ENCODE assay signal across 18 cellular contexts in genomic region chr6:39684790-39685485, GRCh38. TPM values are rescaled to one million over a fixed set of nuclear protein-coding genes. Genes with fewer than 3 reads are reported as not detected.
DNase-seq lines count a peak whose midpoint lies in the region; ATAC-seq, FAIRE-seq and TF ChIP-seq lines count a peak whose summit lies in the region.
"Had no signal": no experiment of that assay in that cellular context is flagged by ENCODE, and none has a peak within 500 bp of the region (broad histone marks: within the 10 kb centered on the region; RNA-seq: fewer than 3 reads in every experiment).

No MANE protein-coding gene starts in this region.

- H3K36me3 ChIP-seq in HEK293 (ENCODE audit: control insufficient read depth in 2 of 2, insufficient read depth in 1 of 2, low read length in 2 of 2) (no peaks in the 10 kb centered on the region), bronchial epithelial cell (ENCODE audit: control insufficient read depth, insufficient read depth, low read length) (no peaks in the 10 kb centered on the region), left lung (no peaks in the 10 kb centered on the region)
- H3K36me3 ChIP-seq: tibial nerve had no signal

- no peaks in the 10 kb centered on the region for H3K9me3 Mint-ChIP-seq in activated CD4-positive, alpha-beta T cell treated with anti-CD3 and anti-CD28 coated beads, Interleukin-2, amount 10 ng/mL, durations not matched to agents 7 days and 5 days
- H3K9me3 Mint-ChIP-seq in activated CD4-positive, alpha-beta T cell treated with anti-CD3 and anti-CD28 coated beads, Interleukin-2, amount 10 ng/mL, durations not matched to agents 24 days and 14 days: no peaks in the 10 kb centered on the region
- H3K9me3 Mint-ChIP-seq: dendritic cell treated with granulocyte-macrophage colony-stimulating factor and Interleukin-4, amounts not matched to agents 40 ng/mL and 50 ng/mL, for 4 days had no signal

- no peak overlapping the region for H3K27ac Mint-ChIP-seq in activated CD4-positive, alpha-beta T cell treated with anti-CD3 and anti-CD28 coated beads, Interleukin-2, amount 10 ng/mL, durations not matched to agents 7 days and 5 days
- no peak overlapping the region for H3K27ac Mint-ChIP-seq in activated CD4-positive, alpha-beta T cell treated with anti-CD3 and anti-CD28 coated beads, Interleukin-2, amount 10 ng/mL, durations not matched to agents 24 days and 14 days
- H3K27ac Mint-ChIP-seq: dendritic cell treated with granulocyte-macrophage colony-stimulating factor and Interleukin-4, amounts not matched to agents 40 ng/mL and 50 ng/mL, for 4 days had no signal

- H3K36me3 Mint-ChIP-seq in activated CD4-positive, alpha-beta T cell treated with anti-CD3 and anti-CD28 coated beads, Interleukin-2, amount 10 ng/mL, durations not matched to agents 7 days and 5 days (ENCODE audit: low read depth): no peaks in the 10 kb centered on the region
- H3K36me3 Mint-ChIP-seq in activated CD4-positive, alpha-beta T cell treated with anti-CD3 and anti-CD28 coated beads, Interleukin-2, amount 10 ng/mL, durations not matched to agents 24 days and 14 days (ENCODE audit: low read depth): no peaks in the 10 kb centered on the region

- H3K9me3 ChIP-seq in HEK293 (ENCODE audit: control insufficient read depth, insufficient read depth, low read depth, low read length) (no peaks in the 10 kb centered on the region), left lung (no peaks in the 10 kb centered on the region)
- H3K9me3 ChIP-seq: tibial nerve had no signal

- POLR2A ChIA-PET in HEK293 (lab: Yijun Ruan, JAX): no interaction called here
- POLR2A ChIA-PET in activated CD4-positive, alpha-beta T cell treated with anti-CD3 and anti-CD28 coated beads, Interleukin-2, amount 10 ng/mL, durations not matched to agents 7 days and 5 days (lab: Charles Lee): no interaction called here

- H3K27me3 Mint-ChIP-seq in activated CD4-positive, alpha-beta T cell treated with anti-CD3 and anti-CD28 coated beads, Interleukin-2, amount 10 ng/mL, durations not matched to agents 7 days and 5 days: peaks cover 7% of the 10 kb centered on the region
- peaks cover 8% of the 10 kb centered on the region for H3K27me3 Mint-ChIP-seq in activated CD4-positive, alpha-beta T cell treated with anti-CD3 and anti-CD28 coated beads, Interleukin-2, amount 10 ng/mL, durations not matched to agents 24 days and 14 days
- H3K27me3 Mint-ChIP-seq: dendritic cell treated with granulocyte-macrophage colony-stimulating factor and Interleukin-4, amounts not matched to agents 40 ng/mL and 50 ng/mL, for 4 days had no signal

- H3K4me3 Mint-ChIP-seq in activated CD4-positive, alpha-beta T cell treated with anti-CD3 and anti-CD28 coated beads, Interleukin-2, amount 10 ng/mL, durations not matched to agents 7 days and 5 days: no peak overlapping the region
- no peak overlapping the region for H3K4me3 Mint-ChIP-seq in activated CD4-positive, alpha-beta T cell treated with anti-CD3 and anti-CD28 coated beads, Interleukin-2, amount 10 ng/mL, durations not matched to agents 24 days and 14 days
- H3K4me3 Mint-ChIP-seq: dendritic cell treated with granulocyte-macrophage colony-stimulating factor and Interleukin-4, amounts not matched to agents 40 ng/mL and 50 ng/mL, for 4 days had no signal

- intact Hi-C loops in left lung (cut with DNase I): no loop called here
- intact Hi-C loops in activated CD4-positive, alpha-beta T cell treated with anti-CD3 and anti-CD28 coated beads, Interleukin-2, amount 10 ng/mL, durations not matched to agents 24 days and 14 days (cut with micrococcal nuclease): no loop called here

- H3K27me3 ChIP-seq in bronchial epithelial cell (ENCODE audit: control insufficient read depth, insufficient read depth, low read length) (no peaks in the 10 kb centered on the region), left lung (no peaks in the 10 kb centered on the region)
- H3K27me3 ChIP-seq: tibial nerve had no signal

- peak; percentile 48 for DNase-seq in AG20443 (ENCODE audit: low spot score)
- peak; percentile 41 for DNase-seq in bronchial epithelial cell (ENCODE audit: low read depth)
- DNase-seq in left lung: no peak
- DNase-seq in activated CD4-positive, alpha-beta T cell treated with anti-CD3 and anti-CD28 coated beads, Interleukin-2, amount 10 ng/mL, durations not matched to agents 7 days and 5 days: no peak
- DNase-seq in activated CD4-positive, alpha-beta T cell treated with anti-CD3 and anti-CD28 coated beads, Interleukin-2, amount 10 ng/mL, durations not matched to agents 24 days and 14 days: no peak
- DNase-seq in NCI-H2107 (lab: John Stamatoyannopoulos, UW): no peak
- DNase-seq: activated CD4-positive, alpha-beta T cell treated with anti-CD3 and anti-CD28 coated beads for 48 hours; activated T-cell treated with anti-CD3 and anti-CD28 coated beads, Interleukin-2, amount 50 U/mL, for 48 hours; DMS153; KBM-7; NCI-H146; NCI-H69; posterior cingulate gyrus had no signal

- CTCF ChIA-PET in HEK293 (lab: Yijun Ruan, JAX): interaction anchor here (0.6 kb wide), 1 partner anchor 1650 kb away, joined by 4 read pairs; no protein-coding TSS in a partner anchor
- CTCF ChIA-PET in activated CD4-positive, alpha-beta T cell treated with anti-CD3 and anti-CD28 coated beads, Interleukin-2, amount 10 ng/mL, durations not matched to agents 7 days and 5 days (lab: Charles Lee): no interaction called here

- ATAC-seq in left lung (peak; percentile 26), HG02973 (IDR thresholded peaks at IDR 0.05; ENCODE audit: unreplicated experiment) (no peak)

- no peaks in the 10 kb centered on the region for H3K4me1 Mint-ChIP-seq in activated CD4-positive, alpha-beta T cell treated with anti-CD3 and anti-CD28 coated beads, Interleukin-2, amount 10 ng/mL, durations not matched to agents 7 days and 5 days
- no peaks in the 10 kb centered on the region for H3K4me1 Mint-ChIP-seq in activated CD4-positive, alpha-beta T cell treated with anti-CD3 and anti-CD28 coated beads, Interleukin-2, amount 10 ng/mL, durations not matched to agents 24 days and 14 days

- H3K4me3 ChIP-seq in HEK293 (ENCODE audit: low read depth, low read length): no peak overlapping the region
- H3K4me3 ChIP-seq in bronchial epithelial cell (ENCODE audit: low read depth, low read length): no peak overlapping the region
- H3K4me3 ChIP-seq in left lung: no peak overlapping the region
- H3K4me3 ChIP-seq: tibial nerve had no signal

- TF ChIP-seq CTCF in HEK293 (tag by site-specific recombination; IDR thresholded peaks at IDR 0.05): no peak
- TF ChIP-seq CTCF in bronchial epithelial cell (IDR thresholded peaks at IDR 0.05; ENCODE audit: insufficient read depth, low read length, severe bottlenecking): no peak
- no peak for TF ChIP-seq CTCF in left lung (IDR thresholded peaks at IDR 0.05)

- H3K27ac ChIP-seq in HEK293 (ENCODE audit: extremely low read depth, low read depth, low read length) (no peak overlapping the region), left lung (no peak overlapping the region)
- H3K27ac ChIP-seq: tibial nerve had no signal

- FAIRE-seq in bronchial epithelial cell (lab: Jason Lieb, UNC): peak; percentile 80

- peaks cover 12% of the 10 kb centered on the region for H3K4me1 ChIP-seq in HEK293 (ENCODE audit: control insufficient read depth, insufficient read depth, low read length)
- H3K4me1 ChIP-seq in left lung: no peaks in the 10 kb centered on the region

TF ChIP-seq in HEK293, 187 proteins besides CTCF, POLR2A, EP300 and RAD21:
- no peak for TF ChIP-seq PRDM10 (tag by site-specific recombination; IDR thresholded peaks at IDR 0.05)
- TF ChIP-seq ZBTB17 (tag by site-specific recombination; IDR thresholded peaks at IDR 0.05): peak; percentile 94
TF ChIP-seq in HEK293: peak in this region for 1.

RNA-seq across cellular contexts. Expression of gene KIF6, which starts 40.3 kb away (rescaled TPM):
- total RNA-seq in bronchial epithelial cell: not detected in 2 replicates
- total RNA-seq in left lung: 1 to 10 TPM in 1 of 2 donors, under 1 TPM in 1; 0.93 to 3.3 TPM
- total RNA-seq in activated CD4-positive, alpha-beta T cell treated with anti-CD3 and anti-CD28 coated beads, Interleukin-2, amount 10 ng/mL, durations not matched to agents 7 days and 5 days: not detected
- total RNA-seq in activated CD4-positive, alpha-beta T cell treated with anti-CD3 and anti-CD28 coated beads, Interleukin-2, amount 10 ng/mL, durations not matched to agents 24 days and 14 days: 0.17 and 0.33 TPM in 2 replicates
- total RNA-seq: mononuclear cell had no signal

Comparison
In these comparisons a context has a peak if more than half of its experiments do, and no peak if none do; other contexts are left out.
1. DNase-seq: peak in AG20443 (single experiment) and bronchial epithelial cell (single experiment); none in left lung (0 of 2), activated CD4-positive, alpha-beta T cell treated with anti-CD3 and anti-CD28 coated beads, Interleukin-2, amount 10 ng/mL, durations not matched to agents 7 days and 5 days (single experiment), activated CD4-positive, alpha-beta T cell treated with anti-CD3 and anti-CD28 coated beads, Interleukin-2, amount 10 ng/mL, durations not matched to agents 24 days and 14 days (single experiment) and NCI-H2107 (single experiment).